Comparison of ENCODE assay signal across 9 cellular contexts in genomic region chr3:152466784-152467183, GRCh38.
DNase-seq lines count a peak whose midpoint lies in the region; ATAC-seq and TF ChIP-seq lines count a peak whose summit lies in the region.
"Had no signal": no experiment of that assay in that cellular context is flagged by ENCODE, and none has a peak within 500 bp of the region (broad histone marks: within the 10 kb centered on the region; RNA-seq: fewer than 3 reads in every experiment).

No MANE protein-coding gene starts in this region.

- H3K4me3 ChIP-seq in fibroblast of the aortic adventitia (ENCODE audit: low read depth, low read length) = no peak overlapping the region
- no peak overlapping the region for H3K4me3 ChIP-seq in sigmoid colon
- H3K4me3 ChIP-seq: BLaER1 had no signal

- peaks cover 0 to 50% (median 8%) of the 10 kb centered on the region in 4 donors for H3K36me3 ChIP-seq in sigmoid colon

- intact Hi-C loops in sigmoid colon (cut with DNase I) = loop anchor here (10.0 kb wide), 1 partner anchor 1202 kb away; no protein-coding TSS in a partner anchor

- ATAC-seq in HG02973 (IDR thresholded peaks at IDR 0.05; ENCODE audit: unreplicated experiment) = peak; percentile 48
- no peak for ATAC-seq in HG02623 (IDR thresholded peaks at IDR 0.05; ENCODE audit: unreplicated experiment)

- no peaks in the 10 kb centered on the region for H3K27me3 ChIP-seq in sigmoid colon
- H3K27me3 ChIP-seq: BLaER1 had no signal

- no peak for TF ChIP-seq EP300 in sigmoid colon (IDR thresholded peaks at IDR 0.05)

- POLR2A ChIA-PET in RWPE1 (lab: Yijun Ruan, JAX; ENCODE audit: low non-redundant PET) = no interaction called here

- CTCF ChIA-PET in RWPE1 (lab: Yijun Ruan, JAX) = interaction anchor here (0.7 kb wide), 2 partner anchors 24 to 42 kb away, joined by 3 to 6 read pairs; no protein-coding TSS in a partner anchor

- TF ChIP-seq CTCF in RWPE1 (conservative IDR thresholded peaks at IDR 0.05; ENCODE audit: low read depth) (peak; percentile 38), fibroblast of the aortic adventitia (IDR thresholded peaks at IDR 0.05; ENCODE audit: insufficient read depth, low read length) (peak; percentile 57), sigmoid colon (IDR thresholded peaks at IDR 0.05) (peak in 3 of 4 experiments; percentile 10 to 42 (median 31))

- H3K4me1 ChIP-seq in sigmoid colon = peaks cover 0 to 15% (median 3%) of the 10 kb centered on the region in 4 donors
- H3K4me1 ChIP-seq: BLaER1 had no signal

- 62 to 72% methylated on average over 7 of the region's 7 CpGs for WGBS in sigmoid colon, 2 donors

- H3K9me3 ChIP-seq in sigmoid colon = no peaks in the 10 kb centered on the region
- H3K9me3 ChIP-seq: BLaER1 had no signal

- DNase-seq in DMS53 (lab: John Stamatoyannopoulos, UW) = peak; percentile 50
- DNase-seq in DMS53 treated with DMSO at 0.1 percent for 48 hours (lab: John Stamatoyannopoulos, UW; ENCODE audit: unreplicated experiment) = no peak
- peak; percentile 11 for DNase-seq in RWPE1 (ENCODE audit: low spot score)
- peak; percentile 76 for DNase-seq in fibroblast of the aortic adventitia (ENCODE audit: low read depth)
- DNase-seq in sigmoid colon = no peak
- DNase-seq in GDM1 (lab: John Stamatoyannopoulos, UW) = no peak

- no peak for TF ChIP-seq POLR2A in sigmoid colon (IDR thresholded peaks at IDR 0.05)

- H3K27ac ChIP-seq in RWPE1 (no peak overlapping the region), sigmoid colon (peak overlapping the region in 2 of 4 donors; percentile 29 to 45)
- H3K27ac ChIP-seq: BLaER1 had no signal

Comparison
In these comparisons a context has a peak if more than half of its experiments do, and no peak if none do; other contexts are left out.
1. DNase-seq: peak in DMS53 (single experiment), RWPE1 (single experiment) and fibroblast of the aortic adventitia (single experiment); none in DMS53 treated with DMSO at 0.1 percent for 48 hours (single experiment), sigmoid colon (single experiment) and GDM1 (single experiment).
2. Peak in every context shown above with its lines, with median percentiles within 50 percentile points of each other: CTCF ChIP-seq.